Comparison of ENCODE assay signal across 8 cellular contexts in genomic region chr10:68600041-68600778, GRCh38. TPM values are rescaled to one million over a fixed set of nuclear protein-coding genes. Genes with fewer than 3 reads are reported as not detected.
DNase-seq lines count a peak whose midpoint lies in the region; ATAC-seq, FAIRE-seq and TF ChIP-seq lines count a peak whose summit lies in the region.

No MANE protein-coding gene starts in this region.

- 3% methylated on average over 17 of the region's 17 CpGs for WGBS in suprapubic skin

- H3K27ac ChIP-seq in KOPT-K1 (ENCODE audit: low read depth, low read length, poor library complexity, severe bottlenecking) (peak overlapping the region; percentile 75), suprapubic skin (peak overlapping the region; percentile 76)

- H3K27me3 ChIP-seq in suprapubic skin: no peaks in the 10 kb centered on the region

- peak overlapping the region; percentile 52 for H3K4me3 ChIP-seq in suprapubic skin

- no peak for FAIRE-seq in RCC 7860 (lab: Jason Lieb, UNC)
- no peak for FAIRE-seq in frontal cortex (lab: Jason Lieb, UNC)

- H3K27ac Mint-ChIP-seq in neural crest cell (ENCODE audit: unreplicated experiment): peak overlapping the region; percentile 98

- TF ChIP-seq CTCF in neural crest cell (conservative IDR thresholded peaks at IDR 0.05) (no peak), suprapubic skin (IDR thresholded peaks at IDR 0.05) (no peak)

- H3K4me3 Mint-ChIP-seq in neural crest cell: peak overlapping the region; percentile 90

- peaks cover 38% of the 10 kb centered on the region for H3K4me1 Mint-ChIP-seq in neural crest cell

- ATAC-seq in GM21723 (IDR thresholded peaks at IDR 0.05; ENCODE audit: unreplicated experiment): peak; percentile 88

- TF ChIP-seq POLR2A in suprapubic skin (IDR thresholded peaks at IDR 0.05): no peak

- DNase-seq in DMS79 (lab: John Stamatoyannopoulos, UW) (peak; percentile 78), RCC 7860 (ENCODE audit: low spot score) (peak; percentile 46), frontal cortex (ENCODE audit: low spot score in 2 of 2) (peak; percentile 55 to 62), neural crest cell (ENCODE audit: low read depth, low spot score) (peak; percentile 68), suprapubic skin (ENCODE audit: low spot score in 2 of 2) (peak; percentile 66 to 85)
- peak; percentile 43 for DNase-seq in activated naive CD4-positive, alpha-beta T cell treated with Interleukin-2 at 50 U/mL for 16 hours

- peaks cover 4% of the 10 kb centered on the region for H3K36me3 Mint-ChIP-seq in neural crest cell (ENCODE audit: low read depth)

- peaks cover 18% of the 10 kb centered on the region for H3K36me3 ChIP-seq in KOPT-K1 (ENCODE audit: insufficient read depth, low read length)
- no peaks in the 10 kb centered on the region for H3K36me3 ChIP-seq in suprapubic skin

- H3K9me3 Mint-ChIP-seq in neural crest cell: no peaks in the 10 kb centered on the region

- no peaks in the 10 kb centered on the region for H3K27me3 Mint-ChIP-seq in neural crest cell (ENCODE audit: low read depth)

- no peak for TF ChIP-seq EP300 in suprapubic skin (IDR thresholded peaks at IDR 0.05)

- peaks cover 32% of the 10 kb centered on the region for H3K4me1 ChIP-seq in suprapubic skin

- no peaks in the 10 kb centered on the region for H3K9me3 ChIP-seq in KOPT-K1 (ENCODE audit: insufficient read depth, low read length, poor library complexity, severe bottlenecking)
- no peaks in the 10 kb centered on the region for H3K9me3 ChIP-seq in suprapubic skin

RNA-seq across cellular contexts. Expression of gene TET1, which starts 40.1 kb away (rescaled TPM):
- total RNA-seq in frontal cortex (39.9 TPM), neural crest cell (27.7 and 30.0 TPM in 2 replicates), suprapubic skin (1 to 10 TPM in 3 of 4 donors, under 1 TPM in 1; 0.98 to 3.2 (median 2.6) TPM)

Comparison
In these comparisons a context has a peak if more than half of its experiments do, and no peak if none do; other contexts are left out.
1. Peak in every context shown above with its lines: DNase-seq, ATAC-seq, H3K4me3 ChIP-seq and H3K27ac ChIP-seq.